Comparison of ENCODE assay signal across 7 cellular contexts in the genomic region with DNA sequence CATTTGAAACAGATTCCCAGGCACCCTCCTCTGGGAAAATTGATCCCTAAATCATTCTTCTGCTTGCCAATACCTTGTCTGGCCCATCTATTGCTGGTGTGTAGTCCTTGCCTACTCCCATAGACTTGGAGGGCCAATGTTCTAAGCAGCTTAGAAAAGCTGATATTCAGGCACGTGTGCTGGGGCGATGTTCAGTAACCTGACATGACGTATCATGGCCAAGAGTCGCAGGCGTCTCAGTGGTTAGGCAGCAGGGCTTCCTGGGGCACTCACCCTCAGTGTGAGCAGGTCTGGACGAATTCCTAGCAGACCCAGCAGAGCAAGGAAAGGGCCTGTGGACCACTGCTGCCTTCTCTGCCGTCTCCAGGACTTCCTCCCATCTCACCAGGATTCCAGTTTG.
"Had no signal": no experiment of that assay in that cellular context is flagged by ENCODE, and none has a peak within 500 bp of the region (broad histone marks: within the 10 kb centered on the region; RNA-seq: fewer than 3 reads in every experiment).

No MANE protein-coding gene starts in this region.

- FAIRE-seq: H1, H54, HepG2 had no signal

- H3K4me2 ChIP-seq: GM23338 had no signal

- DNase-seq: H9, HCEC 1CT had no signal

- H2AFZ ChIP-seq: GM23338 had no signal

- ATAC-seq: GM23338, HepG2 had no signal

- H3K27ac ChIP-seq: HL-60 had no signal

- H3K4me3 ChIP-seq: GM23338 had no signal
